8 cellular contexts compared by ENCODE assay signal in the genomic region with DNA sequence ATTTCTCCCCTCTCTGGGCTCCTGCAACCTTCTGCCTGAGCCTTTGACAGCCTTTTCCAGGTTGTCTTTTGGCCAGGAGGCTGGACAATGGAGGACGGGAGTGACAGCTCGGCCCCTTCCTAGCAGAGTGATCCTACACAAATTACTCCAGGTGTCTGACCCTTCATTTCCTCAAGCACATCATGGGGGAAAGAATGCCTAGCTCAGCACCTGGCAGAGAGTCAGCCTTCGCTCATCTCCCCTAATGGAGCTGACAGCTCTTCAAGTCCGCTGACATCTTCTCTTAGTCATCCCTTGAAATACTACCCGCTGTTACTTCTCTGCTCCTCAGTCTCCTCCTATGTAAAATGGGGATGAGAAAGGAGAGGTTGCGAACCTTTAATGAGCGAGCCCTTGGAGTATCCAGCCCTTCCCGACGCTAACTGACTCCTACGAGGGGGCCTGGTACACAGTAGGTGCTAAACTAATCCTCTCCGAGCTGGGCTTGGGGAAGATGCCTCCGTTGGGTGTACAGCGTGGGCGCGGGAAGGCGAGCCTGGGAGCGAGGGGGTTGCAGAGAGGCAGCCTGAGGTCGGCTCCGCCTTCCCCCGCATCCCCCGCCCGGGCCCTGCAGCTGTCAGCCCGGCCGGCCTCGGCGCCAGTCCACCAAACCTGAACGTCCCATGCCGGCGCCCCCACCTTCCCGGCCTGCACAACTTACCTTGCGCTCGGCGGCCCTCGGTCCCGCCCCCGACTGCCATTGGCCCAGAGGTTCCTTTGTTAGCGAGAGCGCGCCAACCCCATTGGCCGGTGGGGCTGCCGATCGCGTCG. TPM values are rescaled to one million over a fixed set of nuclear protein-coding genes. Genes with fewer than 3 reads are reported as not detected.
DNase-seq lines count a peak whose midpoint lies in the region; ATAC-seq and TF ChIP-seq lines count a peak whose summit lies in the region.

No MANE protein-coding gene starts in this region.

- peaks cover 52 to 55% (median 52%) of the 10 kb centered on the region in 3 donors for H3K4me1 Mint-ChIP-seq in naive B cell

- no TSS peak for BruUV-seq in Panc1 (replicated peaks; lab: Mats Ljungman, UMichigan)

- H4K20me1 ChIP-seq in GM23248 (ENCODE audit: insufficient read depth): peaks cover 11% of the 10 kb centered on the region; the same call in 1 of the 2 replicates

- DNase-seq in DMS79 treated with DMSO at 0.1 percent for 48 hours (lab: John Stamatoyannopoulos, UW) (peak; percentile 73), GM23248 (peak; percentile 97), Panc1 (ENCODE audit: low read depth, low spot score) (peak; percentile 65), activated T-helper 1 cell treated with Interleukin-2 at 50 U/mL for 16 hours (ENCODE audit: low read depth) (peak; percentile 94), fibroblast of gingiva (ENCODE audit: low read depth) (peak; percentile 97), naive B cell (peak; percentile 97)
- peak; percentile 91 to 95 for DNase-seq in stimulated activated CD8-positive, alpha-beta memory T cell treated with anti-CD3 and anti-CD28 coated beads, Interleukin-7, amount 100 ng/mL, for 48 hours (ENCODE audit: extremely low read depth in 1 of 2, low read depth in 1 of 2)

- peak overlapping the region; percentile 69 to 87 (median 79) for H3K4me3 Mint-ChIP-seq in naive B cell

- no peaks in the 10 kb centered on the region for H3K9me3 Mint-ChIP-seq in naive B cell

- ATAC-seq in Panc1: peak; percentile 98
- peak; percentile 89 to 90 for ATAC-seq in naive B cell (ENCODE audit: low read depth in 2 of 2)

- peak overlapping the region; percentile 86 for H3K4me2 ChIP-seq in GM23248 (ENCODE audit: unreplicated experiment)

- peaks cover 41% of the 10 kb centered on the region for H3K79me2 ChIP-seq in GM23248 (ENCODE audit: insufficient read depth)

- no peaks in the 10 kb centered on the region for H3K27me3 Mint-ChIP-seq in naive B cell

- H2AFZ ChIP-seq in GM23248: peak overlapping the region; percentile 91

- CTCF ChIA-PET in Panc1 (lab: Charles Lee): no interaction called here

- in situ Hi-C loops in GM23248 (cut with MboI) (no loop called here), Panc1 (cut with HindIII; ENCODE audit: low pct_unique_long_range_greater_than_20kb, low sequenced_read_pairs) (no loop called here)

- H3K9me3 ChIP-seq in GM23248 (ENCODE audit: low read depth): no peaks in the 10 kb centered on the region
- H3K9me3 ChIP-seq in KOPT-K1 (ENCODE audit: insufficient read depth, low read length, poor library complexity, severe bottlenecking): no peaks in the 10 kb centered on the region
- H3K9me3 ChIP-seq in Panc1 (ENCODE audit: control insufficient read depth, insufficient read depth, low read depth, low read length): no peaks in the 10 kb centered on the region

- POLR2A ChIA-PET in Panc1 (lab: Charles Lee): no interaction called here

- WGBS in GM23248 (ENCODE audit: low coverage in 1 of 2, low lambda C conversion rate in 2 of 2, missing lambda C conversion rate in 2 of 2), 2 experiments: 3 to 4% methylated on average over 26 to 32 of the region's 44 CpGs

- H3K9ac ChIP-seq in GM23248: peak overlapping the region; percentile 68

- H3K9me2 ChIP-seq in GM23248 (ENCODE audit: insufficient read depth): no peaks in the 10 kb centered on the region

- no peaks in the 10 kb centered on the region for H3K36me3 ChIP-seq in GM23248 (ENCODE audit: low read depth)
- peaks cover 5% of the 10 kb centered on the region; the same call in 1 of the 2 replicates for H3K36me3 ChIP-seq in KOPT-K1 (ENCODE audit: insufficient read depth, low read length)
- H3K36me3 ChIP-seq in Panc1 (ENCODE audit: control insufficient read depth, insufficient read depth, low read length): no peaks in the 10 kb centered on the region; the same call in 1 of the 2 replicates

- peak overlapping the region in 3 of 6 donors; percentile 51 to 85 (median 53) for H3K27ac Mint-ChIP-seq in naive B cell

- H3K27me3 ChIP-seq in GM23248 (replicated peaks; ENCODE audit: insufficient read depth): no peaks in the 10 kb centered on the region
- H3K27me3 ChIP-seq in Panc1 (ENCODE audit: control insufficient read depth, insufficient read depth, low read length): no peaks in the 10 kb centered on the region

- H3K36me3 Mint-ChIP-seq in naive B cell: no peaks in the 10 kb centered on the region

- H3K27ac ChIP-seq in GM23248 (peak overlapping the region; percentile 61), KOPT-K1 (ENCODE audit: low read depth, low read length, poor library complexity, severe bottlenecking) (peak overlapping the region; percentile 58), Panc1 (ENCODE audit: low read length) (peak overlapping the region; percentile 78)

- H3F3A ChIP-seq in GM23248 (ENCODE audit: insufficient read depth): peaks cover 52% of the 10 kb centered on the region

- intact Hi-C loops in Panc1 (cut with micrococcal nuclease; ENCODE audit: unreplicated experiment): no loop called here

- TF ChIP-seq CTCF in Panc1 (IDR thresholded peaks at IDR 0.05): no peak

- H3K4me1 ChIP-seq in GM23248 (ENCODE audit: insufficient read depth) (peaks cover 32% of the 10 kb centered on the region), Panc1 (ENCODE audit: control insufficient read depth, insufficient read depth, low read length) (peaks cover 25% of the 10 kb centered on the region)

- peak overlapping the region; percentile 78 for H3K4me3 ChIP-seq in GM23248
- H3K4me3 ChIP-seq in Panc1 (ENCODE audit: low read depth in 2 of 2, low read length in 2 of 2): peak overlapping the region; percentile 47 to 73

RNA-seq across cellular contexts. Expression of gene MPRIP, which starts 0.5 kb away (rescaled TPM):
- total RNA-seq in GM23248 (2014; rRNA removed; shearing (Covaris generic)): 292 TPM in 2 replicates
- polyA plus RNA-seq in GM23248 (2016; fragmentation: Nextera tagmentation; extraction: Ambion mirVana) (68.4 and 73.5 TPM in 2 replicates), naive B cell (ENCODE audit: low read depth in 6 of 6) (10 to 100 TPM in 4 of 6 donors, 1 to 10 TPM in 2; 1.9 to 26.0 (median 12.6) TPM)
- total RNA-seq in Panc1 (2021; ENCODE audit: unreplicated experiment): 155 TPM
- polyA plus RNA-seq in Panc1 (2012; ENCODE audit: insufficient read length): 100 TPM

Comparison
In these comparisons a context has a peak if more than half of its experiments do, and no peak if none do; other contexts are left out.
1. Peak in every context shown above with its lines: DNase-seq, ATAC-seq, H3K4me3 ChIP-seq and H3K27ac ChIP-seq.